Comparison of ENCODE assay signal across 21 cellular contexts in genomic region chr9:33040792-33041458, GRCh38. TPM values are rescaled to one million over a fixed set of nuclear protein-coding genes. Genes with fewer than 3 reads are reported as not detected.
A peak's percentile ranks its signal among the peaks of the same experiment; 100 is the strongest.
DNase-seq lines count a peak whose midpoint lies in the region; ATAC-seq and TF ChIP-seq lines count a peak whose summit lies in the region.
"Had no signal": no experiment of that assay in that cellular context is flagged by ENCODE, and none has a peak within 500 bp of the region (broad histone marks: within the 10 kb centered on the region; RNA-seq: fewer than 3 reads in every experiment).

No MANE protein-coding gene starts in this region.

- H3K4me3 ChIP-seq in cardiac muscle cell = no peak overlapping the region
- H3K4me3 ChIP-seq in right atrium auricular region = no peak overlapping the region
- H3K4me3 ChIP-seq: BLaER1 treated with 17β-estradiol and CSF1 and Interleukin-3, amounts not matched to agents 10 nM and 100 nM; PC-9 had no signal

- ATAC-seq in T-helper 17 cell = no peak
- ATAC-seq in WTC11 = no peak
- no peak for ATAC-seq in Right ventricle myocardium inferior

- DNase-seq in cardiac muscle cell (ENCODE audit: low read depth in 1 of 2, low spot score in 1 of 2) (no peak), right atrium auricular region (ENCODE audit: low spot score) (no peak), T-helper 17 cell (no peak), myocyte (ENCODE audit: low read depth) (peak; percentile 10), progenitor cell of endocrine pancreas (ENCODE audit: low spot score, unreplicated experiment) (no peak), WTC11 (ENCODE audit: low spot score) (no peak), Right ventricle myocardium inferior (ENCODE audit: missing footprints) (no peak), kidney tubule cell (ENCODE audit: low spot score) (no peak)
- DNase-seq: DMS79, H7, HFFc6, IMR-90, MM.1S, NCI-H1092, NCI-H1436 treated with DMSO at 0.1 percent for 48 hours, NCI-H2029, NCI-H345, NCI-H526, PC-9 had no signal

- H3K4me1 ChIP-seq in cardiac muscle cell (ENCODE audit: low read depth) (no peaks in the 10 kb centered on the region), right atrium auricular region (peaks cover 0 to 6% of the 10 kb centered on the region in 2 donors)

- intact Hi-C loops in Right ventricle myocardium inferior (cut with DNase I) = no loop called here

- H3K36me3 Mint-ChIP-seq in T-helper 17 cell (ENCODE audit: low read depth) (peaks cover 3% of the 10 kb centered on the region), progenitor cell of endocrine pancreas (ENCODE audit: insufficient read depth) (peaks cover 18% of the 10 kb centered on the region), WTC11 (peaks cover 30% of the 10 kb centered on the region)

- no peaks in the 10 kb centered on the region for H3K27me3 ChIP-seq in cardiac muscle cell
- no peaks in the 10 kb centered on the region for H3K27me3 ChIP-seq in right atrium auricular region

- CTCF ChIA-PET in WTC11 (lab: Charles Lee) = no interaction called here

- POLR2A ChIA-PET in WTC11 (lab: Charles Lee) = no interaction called here

- H3K36me3 ChIP-seq in cardiac muscle cell (peaks cover 41% of the 10 kb centered on the region), right atrium auricular region (peaks cover 53% of the 10 kb centered on the region)

- H3K9me3 Mint-ChIP-seq in progenitor cell of endocrine pancreas (ENCODE audit: low read depth) = no peaks in the 10 kb centered on the region
- H3K9me3 Mint-ChIP-seq in WTC11 = no peaks in the 10 kb centered on the region
- H3K9me3 Mint-ChIP-seq: HFFc6 had no signal

- peak overlapping the region; percentile 91 for H3K27ac Mint-ChIP-seq in T-helper 17 cell
- peak overlapping the region; percentile 41 for H3K27ac Mint-ChIP-seq in progenitor cell of endocrine pancreas
- no peak overlapping the region for H3K27ac Mint-ChIP-seq in WTC11
- H3K27ac Mint-ChIP-seq: HFFc6 had no signal

- H3K27ac ChIP-seq in cardiac muscle cell (peak overlapping the region; percentile 6), right atrium auricular region (no peak overlapping the region)
- H3K27ac ChIP-seq: HL-60 had no signal

- H3K4me1 Mint-ChIP-seq in T-helper 17 cell = peaks cover 19% of the 10 kb centered on the region
- peaks cover 10% of the 10 kb centered on the region for H3K4me1 Mint-ChIP-seq in progenitor cell of endocrine pancreas (ENCODE audit: low read depth)
- H3K4me1 Mint-ChIP-seq in WTC11 = peaks cover 19% of the 10 kb centered on the region

- H3K4me3 Mint-ChIP-seq in T-helper 17 cell (peak overlapping the region; percentile 67), progenitor cell of endocrine pancreas (ENCODE audit: low read depth) (no peak overlapping the region), WTC11 (no peak overlapping the region)
- H3K4me3 Mint-ChIP-seq: HFFc6 had no signal

- TF ChIP-seq CTCF in cardiac muscle cell (IDR thresholded peaks at IDR 0.05; ENCODE audit: low read depth, low read length) (no peak), right atrium auricular region (IDR thresholded peaks at IDR 0.05) (no peak), progenitor cell of endocrine pancreas (IDR thresholded peaks at IDR 0.05; ENCODE audit: unreplicated experiment) (no peak), WTC11 (IDR thresholded peaks at IDR 0.05) (no peak)

- H3K27me3 Mint-ChIP-seq in T-helper 17 cell (no peaks in the 10 kb centered on the region), progenitor cell of endocrine pancreas (no peaks in the 10 kb centered on the region), WTC11 (ENCODE audit: low read depth) (no peaks in the 10 kb centered on the region)

- H3K9me3 ChIP-seq in cardiac muscle cell (ENCODE audit: low read depth) (no peaks in the 10 kb centered on the region), right atrium auricular region (no peaks in the 10 kb centered on the region), T-helper 17 cell (ENCODE audit: control insufficient read depth, low read length, poor library complexity, severe bottlenecking) (no peaks in the 10 kb centered on the region)
- H3K9me3 ChIP-seq: BLaER1 treated with 17β-estradiol and CSF1 and Interleukin-3, amounts not matched to agents 10 nM and 100 nM had no signal

TF ChIP-seq in WTC11, 78 proteins besides CTCF, POLR2A, EP300 and RAD21:
- TF ChIP-seq ZNF671 (CRISPR knock-in tag; IDR thresholded peaks at IDR 0.05) (no peak), RORB (CRISPR knock-in tag; IDR thresholded peaks at IDR 0.05) (no peak), SMAD3 (CRISPR knock-in tag; IDR thresholded peaks at IDR 0.05; ENCODE audit: borderline replicate concordance) (no peak), TCF7 (CRISPR knock-in tag; IDR thresholded peaks at IDR 0.05; ENCODE audit: low read depth) (no peak), RELA (CRISPR knock-in tag; IDR thresholded peaks at IDR 0.05; ENCODE audit: borderline replicate concordance) (no peak), ZNF232 (CRISPR knock-in tag; IDR thresholded peaks at IDR 0.05) (no peak), ELF4 (CRISPR knock-in tag; IDR thresholded peaks at IDR 0.05; ENCODE audit: low read depth) (no peak), JAZF1 (CRISPR knock-in tag; IDR thresholded peaks at IDR 0.05) (no peak), GABPB1 (CRISPR knock-in tag; IDR thresholded peaks at IDR 0.05) (no peak), KAT7 (CRISPR knock-in tag; IDR thresholded peaks at IDR 0.05; ENCODE audit: borderline replicate concordance) (no peak), ERG (CRISPR knock-in tag; IDR thresholded peaks at IDR 0.05) (no peak)

RNA-seq across cellular contexts. Expression of gene DNAJA1, which starts 15.9 kb away (rescaled TPM):
- total RNA-seq in cardiac muscle cell = 96.1 and 130 TPM in 2 replicates
- 153 and 202 TPM in 2 replicates for polyA plus RNA-seq in cardiac muscle cell
- 10 to 100 TPM; 64.4 to 74.9 TPM for total RNA-seq in right atrium auricular region
- total RNA-seq in T-helper 17 cell = 100 to 1,000 TPM; 216 to 292 TPM
- 123 and 142 TPM in 2 replicates for total RNA-seq in myocyte
- 107 TPM for polyA plus RNA-seq in myocyte (2012)
- 240 and 247 TPM in 2 replicates for total RNA-seq in progenitor cell of endocrine pancreas
- total RNA-seq in WTC11 (2021) = 74.5 to 96.5 TPM (median 95.6 TPM) in 3 replicates
- 82.3 TPM for total RNA-seq in Right ventricle myocardium inferior

RNA-seq across cellular contexts. Expression of gene SMU1, which starts 35.5 kb away (rescaled TPM):
- 16.4 and 17.6 TPM in 2 replicates for total RNA-seq in cardiac muscle cell
- polyA plus RNA-seq in cardiac muscle cell = 16.4 and 25.0 TPM in 2 replicates
- total RNA-seq in right atrium auricular region = 10 to 100 TPM; 11.4 to 12.2 TPM
- 10 to 100 TPM; 20.6 to 21.2 TPM for total RNA-seq in T-helper 17 cell
- total RNA-seq in myocyte = 19.6 and 20.3 TPM in 2 replicates
- 11.8 TPM for polyA plus RNA-seq in myocyte (2012)
- total RNA-seq in progenitor cell of endocrine pancreas = 25.2 and 25.4 TPM in 2 replicates
- total RNA-seq in WTC11 (2021) = 23.2 to 23.3 TPM (median 23.2 TPM) in 3 replicates
- 15.2 TPM for total RNA-seq in Right ventricle myocardium inferior

RNA-seq across cellular contexts. Expression of gene APTX, which starts 39.5 kb away (rescaled TPM):
- total RNA-seq in cardiac muscle cell (38.8 and 65.2 TPM in 2 replicates), right atrium auricular region (10 to 100 TPM; 12.3 to 14.9 TPM), T-helper 17 cell (10 to 100 TPM; 19.2 to 20.3 TPM), myocyte (32.7 and 34.8 TPM in 2 replicates), progenitor cell of endocrine pancreas (32.9 and 36.1 TPM in 2 replicates), WTC11 (2021) (36.7 to 40.0 TPM (median 39.0 TPM) in 3 replicates), Right ventricle myocardium inferior (12.2 TPM)
- 60.7 and 78.6 TPM in 2 replicates for polyA plus RNA-seq in cardiac muscle cell
- polyA plus RNA-seq in myocyte (2012) = 38.1 TPM
